1 cellular context compared by ENCODE assay signal in genomic region chr9:123929870-123930831, GRCh38.
TF ChIP-seq lines count a peak whose summit lies in the region.

DENND1A (minus strand) TSS chr9:123930126; CDS start chr9:123929905, 221 bp downstream.

TF ChIP-seq in SK-N-SH treated with all-trans-retinoic acid at 6 μM for 48 hours, 23 proteins besides CTCF, POLR2A, EP300 and RAD21 (continued from another document):
- no peak for TF ChIP-seq POU6F1 (CRISPR knock-in tag; IDR thresholded peaks at IDR 0.05; ENCODE audit: borderline replicate concordance, low read depth)
